22 cellular contexts compared by ENCODE assay signal in genomic region chr10:10976652-10977051, GRCh38.
"Had no signal": no experiment of that assay in that cellular context is flagged by ENCODE, and none has a peak within 500 bp of the region (broad histone marks: within the 10 kb centered on the region; RNA-seq: fewer than 3 reads in every experiment).

No MANE protein-coding gene starts in this region.

- H3K9me3 Mint-ChIP-seq: naive thymus-derived CD8-positive, alpha-beta T cell; stimulated activated memory B cell treated with anti-CD40 and anti-IgM and Interleukin-4, amounts not matched to agents 10 μg/mL and 1 μg/mL and 100 μg/mL, for 72 hours; type B pancreatic cell had no signal

- H3K4me3 ChIP-seq: gastrocnemius medialis, heart left ventricle, hepatocyte, lower lobe of right lung, pancreas, right lobe of liver, testis, tibial artery had no signal

- H3K9me3 ChIP-seq: gastrocnemius medialis, heart left ventricle, lower lobe of right lung, neutrophil, pancreas, right lobe of liver, testis, tibial artery had no signal

- H3K4me1 Mint-ChIP-seq: naive thymus-derived CD8-positive, alpha-beta T cell; neural crest cell had no signal

- DNase-seq: cerebellar nuclear complex; cortex of kidney; effector CD4-positive, alpha-beta T cell; heart left ventricle; kidney; left ventricle myocardium superior; lower lobe of right lung; naive thymus-derived CD8-positive, alpha-beta T cell; pancreas; retina; right lobe of liver; stimulated activated CD4-positive, alpha-beta T cell treated with anti-CD3 and anti-CD28 coated beads, Interleukin-2, amount 100 ng/mL, for 24 hours; stimulated activated CD4-positive, alpha-beta T cell treated with anti-CD3 and anti-CD28 coated beads, Interleukin-4, amount 100 ng/mL, for 24 hours; stimulated activated naive CD8-positive, alpha-beta T cell treated with anti-CD3 and anti-CD28 coated beads, Interleukin-15, Interleukin-2, amounts not matched to agents 100 U/mL and 50 U/mL, for 24 hours; testis had no signal

- H3K27ac ChIP-seq: hepatocyte, lower lobe of right lung, neutrophil, pancreas, right lobe of liver, testis, tibial artery had no signal

- H3K4me1 ChIP-seq: gastrocnemius medialis, lower lobe of right lung, pancreas, right lobe of liver, tibial artery had no signal

- H3K36me3 ChIP-seq: gastrocnemius medialis, heart left ventricle, lower lobe of right lung, neutrophil, pancreas, right lobe of liver, tibial artery had no signal

- H3K4me3 Mint-ChIP-seq: naive thymus-derived CD8-positive, alpha-beta T cell; neural crest cell; stimulated activated memory B cell treated with anti-CD40 and anti-IgM and Interleukin-4, amounts not matched to agents 10 μg/mL and 1 μg/mL and 100 μg/mL, for 72 hours; type B pancreatic cell had no signal

- ATAC-seq: lower lobe of right lung; naive thymus-derived CD8-positive, alpha-beta T cell; pancreas; right lobe of liver; stimulated activated memory B cell treated with anti-CD40 and anti-IgM and Interleukin-4, amounts not matched to agents 10 μg/mL and 1 μg/mL and 100 μg/mL, for 72 hours; stimulated activated naive CD8-positive, alpha-beta T cell treated with anti-CD3 and anti-CD28 coated beads, Interleukin-15, Interleukin-2, amounts not matched to agents 100 U/mL and 50 U/mL, for 24 hours had no signal

- H3K27me3 ChIP-seq: heart left ventricle, pancreas, right lobe of liver, testis, tibial artery had no signal

- H3K36me3 Mint-ChIP-seq: naive thymus-derived CD8-positive, alpha-beta T cell; stimulated activated memory B cell treated with anti-CD40 and anti-IgM and Interleukin-4, amounts not matched to agents 10 μg/mL and 1 μg/mL and 100 μg/mL, for 72 hours; type B pancreatic cell had no signal

- H3K27ac Mint-ChIP-seq: naive thymus-derived CD8-positive, alpha-beta T cell; stimulated activated memory B cell treated with anti-CD40 and anti-IgM and Interleukin-4, amounts not matched to agents 10 μg/mL and 1 μg/mL and 100 μg/mL, for 72 hours; type B pancreatic cell had no signal
